Comparison of ENCODE assay signal across 3 cellular contexts in the genomic region with DNA sequence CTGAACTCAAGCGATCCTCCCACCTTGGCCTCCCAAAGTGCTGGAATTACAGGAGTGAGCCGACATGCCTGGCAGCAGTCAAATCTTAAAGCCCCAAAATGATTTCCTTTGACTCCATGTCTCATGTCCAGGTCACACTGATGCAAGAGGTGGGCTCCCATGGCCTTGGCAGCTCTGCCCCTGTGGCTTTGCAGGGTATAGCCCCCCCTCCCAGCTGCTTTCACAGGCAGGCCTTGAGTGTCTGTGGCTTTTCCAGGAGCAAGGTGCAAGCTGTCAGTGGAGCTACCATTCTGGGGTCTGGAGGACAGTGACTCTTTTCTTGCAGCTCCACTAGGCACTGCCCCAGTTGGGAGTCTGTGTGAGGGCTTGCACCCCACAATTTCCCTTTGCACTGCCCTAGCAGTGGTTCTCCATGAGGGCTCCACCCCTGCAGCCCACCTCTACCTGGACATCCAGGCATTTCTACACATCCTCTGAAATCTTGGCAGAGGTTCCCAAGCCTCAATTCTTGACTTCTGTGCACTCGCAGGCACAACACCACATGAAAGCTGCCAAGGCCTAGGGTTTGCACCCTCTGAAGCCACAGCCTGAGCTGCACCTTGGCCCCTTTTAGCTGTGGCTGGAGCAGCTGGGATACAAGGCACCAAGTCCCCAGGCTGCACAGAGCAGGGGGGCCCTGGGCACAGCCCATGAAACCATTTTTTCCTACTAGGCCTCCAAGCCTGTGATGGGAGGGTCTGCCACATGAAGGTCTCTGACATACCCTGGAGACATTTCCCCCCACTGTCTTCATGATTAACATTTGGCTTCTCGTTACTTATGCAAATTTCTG.
TF ChIP-seq lines count a peak whose summit lies in the region.

No MANE protein-coding gene starts in this region.

TF ChIP-seq in HepG2, 621 proteins besides CTCF, POLR2A, EP300 and RAD21 (continues in another document):
- TF ChIP-seq, protein P1, sequence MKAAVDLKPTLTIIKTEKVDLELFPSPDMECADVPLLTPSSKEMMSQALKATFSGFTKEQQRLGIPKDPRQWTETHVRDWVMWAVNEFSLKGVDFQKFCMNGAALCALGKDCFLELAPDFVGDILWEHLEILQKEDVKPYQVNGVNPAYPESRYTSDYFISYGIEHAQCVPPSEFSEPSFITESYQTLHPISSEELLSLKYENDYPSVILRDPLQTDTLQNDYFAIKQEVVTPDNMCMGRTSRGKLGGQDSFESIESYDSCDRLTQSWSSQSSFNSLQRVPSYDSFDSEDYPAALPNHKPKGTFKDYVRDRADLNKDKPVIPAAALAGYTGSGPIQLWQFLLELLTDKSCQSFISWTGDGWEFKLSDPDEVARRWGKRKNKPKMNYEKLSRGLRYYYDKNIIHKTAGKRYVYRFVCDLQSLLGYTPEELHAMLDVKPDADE (CRISPR knock-in tag; IDR thresholded peaks at IDR 0.05), result no peak
- TF ChIP-seq, protein P2, sequence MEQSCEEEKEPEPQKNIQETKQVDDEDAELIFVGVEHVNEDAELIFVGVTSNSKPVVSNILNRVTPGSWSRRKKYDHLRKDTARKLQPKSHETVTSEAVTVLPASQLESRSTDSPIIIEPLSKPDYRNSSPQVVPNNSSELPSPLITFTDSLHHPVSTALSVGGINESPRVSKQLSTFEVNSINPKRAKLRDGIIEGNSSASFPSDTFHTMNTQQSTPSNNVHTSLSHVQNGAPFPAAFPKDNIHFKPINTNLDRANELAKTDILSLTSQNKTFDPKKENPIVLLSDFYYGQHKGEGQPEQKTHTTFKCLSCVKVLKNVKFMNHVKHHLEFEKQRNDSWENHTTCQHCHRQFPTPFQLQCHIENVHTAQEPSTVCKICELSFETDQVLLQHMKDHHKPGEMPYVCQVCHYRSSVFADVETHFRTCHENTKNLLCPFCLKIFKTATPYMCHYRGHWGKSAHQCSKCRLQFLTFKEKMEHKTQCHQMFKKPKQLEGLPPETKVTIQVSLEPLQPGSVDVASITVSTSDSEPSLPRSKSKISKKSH (CRISPR knock-in tag; IDR thresholded peaks at IDR 0.05; ENCODE audit: borderline replicate concordance), result peak; percentile 68; the same call in 1 of the 2 replicates
- no peak for TF ChIP-seq ATF7 (IDR thresholded peaks at IDR 0.05)
- TF ChIP-seq ATF7 (CRISPR knock-in tag; IDR thresholded peaks at IDR 0.05), result 0 out of 2 replicates have a peak, but pooled peaks have one; percentile 27
- TF ChIP-seq, protein P3, sequence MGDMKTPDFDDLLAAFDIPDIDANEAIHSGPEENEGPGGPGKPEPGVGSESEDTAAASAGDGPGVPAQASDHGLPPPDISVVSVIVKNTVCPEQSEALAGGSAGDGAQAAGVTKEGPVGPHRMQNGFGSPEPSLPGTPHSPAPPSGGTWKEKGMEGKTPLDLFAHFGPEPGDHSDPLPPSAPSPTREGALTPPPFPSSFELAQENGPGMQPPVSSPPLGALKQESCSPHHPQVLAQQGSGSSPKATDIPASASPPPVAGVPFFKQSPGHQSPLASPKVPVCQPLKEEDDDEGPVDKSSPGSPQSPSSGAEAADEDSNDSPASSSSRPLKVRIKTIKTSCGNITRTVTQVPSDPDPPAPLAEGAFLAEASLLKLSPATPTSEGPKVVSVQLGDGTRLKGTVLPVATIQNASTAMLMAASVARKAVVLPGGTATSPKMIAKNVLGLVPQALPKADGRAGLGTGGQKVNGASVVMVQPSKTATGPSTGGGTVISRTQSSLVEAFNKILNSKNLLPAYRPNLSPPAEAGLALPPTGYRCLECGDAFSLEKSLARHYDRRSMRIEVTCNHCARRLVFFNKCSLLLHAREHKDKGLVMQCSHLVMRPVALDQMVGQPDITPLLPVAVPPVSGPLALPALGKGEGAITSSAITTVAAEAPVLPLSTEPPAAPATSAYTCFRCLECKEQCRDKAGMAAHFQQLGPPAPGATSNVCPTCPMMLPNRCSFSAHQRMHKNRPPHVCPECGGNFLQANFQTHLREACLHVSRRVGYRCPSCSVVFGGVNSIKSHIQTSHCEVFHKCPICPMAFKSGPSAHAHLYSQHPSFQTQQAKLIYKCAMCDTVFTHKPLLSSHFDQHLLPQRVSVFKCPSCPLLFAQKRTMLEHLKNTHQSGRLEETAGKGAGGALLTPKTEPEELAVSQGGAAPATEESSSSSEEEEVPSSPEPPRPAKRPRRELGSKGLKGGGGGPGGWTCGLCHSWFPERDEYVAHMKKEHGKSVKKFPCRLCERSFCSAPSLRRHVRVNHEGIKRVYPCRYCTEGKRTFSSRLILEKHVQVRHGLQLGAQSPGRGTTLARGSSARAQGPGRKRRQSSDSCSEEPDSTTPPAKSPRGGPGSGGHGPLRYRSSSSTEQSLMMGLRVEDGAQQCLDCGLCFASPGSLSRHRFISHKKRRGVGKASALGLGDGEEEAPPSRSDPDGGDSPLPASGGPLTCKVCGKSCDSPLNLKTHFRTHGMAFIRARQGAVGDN (CRISPR knock-in tag; IDR thresholded peaks at IDR 0.05), result 0 out of 2 replicates have a peak, but pooled peaks have one; percentile 26
- 0 out of 2 replicates have a peak, but pooled peaks have one; percentile 9 for TF ChIP-seq ZNF121 (CRISPR knock-in tag; IDR thresholded peaks at IDR 0.05)
- TF ChIP-seq GPN1 (CRISPR knock-in tag; IDR thresholded peaks at IDR 0.05; ENCODE audit: borderline replicate concordance), result no peak
- TF ChIP-seq ZFX (CRISPR knock-in tag; IDR thresholded peaks at IDR 0.05; ENCODE audit: low read depth), result 0 out of 2 replicates have a peak, but pooled peaks have one; percentile 16
- TF ChIP-seq RXRA (CRISPR knock-in tag; IDR thresholded peaks at IDR 0.05), result 0 out of 2 replicates have a peak, but pooled peaks have one; percentile 27

TF ChIP-seq in HEK293, 187 proteins besides CTCF, POLR2A, EP300 and RAD21:
- TF ChIP-seq ZNF341 (tag by site-specific recombination; IDR thresholded peaks at IDR 0.05; ENCODE audit: low read depth) (0 out of 2 replicates have a peak, but pooled peaks have one; percentile 17), ZNF585B (tag by site-specific recombination; IDR thresholded peaks at IDR 0.05) (peak; percentile 100), TRIM28 (IDR thresholded peaks at IDR 0.05; ENCODE audit: borderline replicate concordance, low read length) (peak; percentile 95; the same call in 1 of the 2 replicates), WT1 (tag by site-specific recombination; IDR thresholded peaks at IDR 0.05) (no peak), ZNF560 (tag by site-specific recombination; IDR thresholded peaks at IDR 0.05; ENCODE audit: borderline replicate concordance) (no peak), SETDB1 (IDR thresholded peaks at IDR 0.05; ENCODE audit: insufficient read length, low read length) (peak; percentile 95)
- TF ChIP-seq, protein P4, sequence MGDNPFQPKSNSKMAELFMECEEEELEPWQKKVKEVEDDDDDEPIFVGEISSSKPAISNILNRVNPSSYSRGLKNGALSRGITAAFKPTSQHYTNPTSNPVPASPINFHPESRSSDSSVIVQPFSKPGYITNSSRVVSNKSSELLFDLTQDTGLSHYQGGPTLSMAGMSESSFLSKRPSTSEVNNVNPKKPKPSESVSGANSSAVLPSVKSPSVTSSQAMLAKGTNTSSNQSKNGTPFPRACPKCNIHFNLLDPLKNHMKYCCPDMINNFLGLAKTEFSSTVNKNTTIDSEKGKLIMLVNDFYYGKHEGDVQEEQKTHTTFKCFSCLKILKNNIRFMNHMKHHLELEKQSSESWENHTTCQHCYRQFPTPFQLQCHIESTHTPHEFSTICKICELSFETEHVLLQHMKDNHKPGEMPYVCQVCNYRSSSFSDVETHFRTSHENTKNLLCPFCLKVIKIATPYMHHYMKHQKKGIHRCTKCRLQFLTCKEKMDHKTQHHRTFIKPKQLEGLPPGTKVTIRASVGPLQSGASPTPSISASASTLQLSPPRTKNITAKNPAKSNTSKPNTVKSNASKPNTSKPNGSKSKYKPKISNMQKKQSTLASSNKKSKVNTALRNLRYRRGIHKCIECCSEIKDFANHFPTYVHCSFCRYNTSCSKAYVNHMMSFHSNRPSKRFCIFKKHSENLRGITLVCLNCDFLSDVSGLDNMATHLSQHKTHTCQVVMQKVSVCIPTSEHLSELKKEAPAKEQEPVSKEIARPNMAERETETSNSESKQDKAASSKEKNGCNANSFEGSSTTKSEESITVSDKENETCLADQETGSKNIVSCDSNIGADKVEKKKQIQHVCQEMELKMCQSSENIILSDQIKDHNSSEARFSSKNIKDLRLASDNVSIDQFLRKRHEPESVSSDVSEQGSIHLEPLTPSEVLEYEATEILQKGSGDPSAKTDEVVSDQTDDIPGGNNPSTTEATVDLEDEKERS (tag by site-specific recombination; IDR thresholded peaks at IDR 0.05), result 0 out of 2 replicates have a peak, but pooled peaks have one; percentile 10

TF ChIP-seq in K562, 482 proteins besides CTCF, POLR2A, EP300 and RAD21:
- TF ChIP-seq XRCC3 (IDR thresholded peaks at IDR 0.05) (peak; percentile 63; the same call in 1 of the 2 replicates), CBX3 (IDR thresholded peaks at IDR 0.05; ENCODE audit: borderline replicate concordance in 1 of 2, low read length in 2 of 2) (peak in 1 of 2 experiments; percentile 97; a peak in 2 of 3 replicates), CBX5 (IDR thresholded peaks at IDR 0.05; ENCODE audit: borderline replicate concordance, low read depth) (peak; percentile 88), MTF1 (CRISPR knock-in tag; IDR thresholded peaks at IDR 0.05; ENCODE audit: borderline replicate concordance) (no peak), CBX1 (IDR thresholded peaks at IDR 0.05; ENCODE audit: low read depth) (peak; percentile 67; the same call in 1 of the 2 replicates), HLTF (IDR thresholded peaks at IDR 0.05) (0 out of 2 replicates have a peak, but pooled peaks have one; percentile 29), ZFP36 (IDR thresholded peaks at IDR 0.05; ENCODE audit: low read depth, low read length, partially characterized antibody) (peak; percentile 90), CEBPZ (IDR thresholded peaks at IDR 0.05; ENCODE audit: borderline replicate concordance, low read depth, low read length) (peak; percentile 75; the same call in 1 of the 2 replicates), PPARD (CRISPR knock-in tag; IDR thresholded peaks at IDR 0.05) (no peak), NFIC (IDR thresholded peaks at IDR 0.05) (peak; percentile 10; the same call in 1 of the 2 replicates), TRIM24 (IDR thresholded peaks at IDR 0.05) (peak in 1 of 2 experiments; percentile 48; a peak in 2 of 4 replicates), ZNF280A (IDR thresholded peaks at IDR 0.05; ENCODE audit: low read depth, partially characterized antibody) (peak; percentile 71), TRIM28 (IDR thresholded peaks at IDR 0.05) (peak; percentile 95)
- TF ChIP-seq, protein P5, sequence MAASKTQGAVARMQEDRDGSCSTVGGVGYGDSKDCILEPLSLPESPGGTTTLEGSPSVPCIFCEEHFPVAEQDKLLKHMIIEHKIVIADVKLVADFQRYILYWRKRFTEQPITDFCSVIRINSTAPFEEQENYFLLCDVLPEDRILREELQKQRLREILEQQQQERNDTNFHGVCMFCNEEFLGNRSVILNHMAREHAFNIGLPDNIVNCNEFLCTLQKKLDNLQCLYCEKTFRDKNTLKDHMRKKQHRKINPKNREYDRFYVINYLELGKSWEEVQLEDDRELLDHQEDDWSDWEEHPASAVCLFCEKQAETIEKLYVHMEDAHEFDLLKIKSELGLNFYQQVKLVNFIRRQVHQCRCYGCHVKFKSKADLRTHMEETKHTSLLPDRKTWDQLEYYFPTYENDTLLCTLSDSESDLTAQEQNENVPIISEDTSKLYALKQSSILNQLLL (CRISPR knock-in tag; IDR thresholded peaks at IDR 0.05; ENCODE audit: borderline replicate concordance), result no peak
